ENCODE assay signal across 11 cellular contexts in the genomic region with DNA sequence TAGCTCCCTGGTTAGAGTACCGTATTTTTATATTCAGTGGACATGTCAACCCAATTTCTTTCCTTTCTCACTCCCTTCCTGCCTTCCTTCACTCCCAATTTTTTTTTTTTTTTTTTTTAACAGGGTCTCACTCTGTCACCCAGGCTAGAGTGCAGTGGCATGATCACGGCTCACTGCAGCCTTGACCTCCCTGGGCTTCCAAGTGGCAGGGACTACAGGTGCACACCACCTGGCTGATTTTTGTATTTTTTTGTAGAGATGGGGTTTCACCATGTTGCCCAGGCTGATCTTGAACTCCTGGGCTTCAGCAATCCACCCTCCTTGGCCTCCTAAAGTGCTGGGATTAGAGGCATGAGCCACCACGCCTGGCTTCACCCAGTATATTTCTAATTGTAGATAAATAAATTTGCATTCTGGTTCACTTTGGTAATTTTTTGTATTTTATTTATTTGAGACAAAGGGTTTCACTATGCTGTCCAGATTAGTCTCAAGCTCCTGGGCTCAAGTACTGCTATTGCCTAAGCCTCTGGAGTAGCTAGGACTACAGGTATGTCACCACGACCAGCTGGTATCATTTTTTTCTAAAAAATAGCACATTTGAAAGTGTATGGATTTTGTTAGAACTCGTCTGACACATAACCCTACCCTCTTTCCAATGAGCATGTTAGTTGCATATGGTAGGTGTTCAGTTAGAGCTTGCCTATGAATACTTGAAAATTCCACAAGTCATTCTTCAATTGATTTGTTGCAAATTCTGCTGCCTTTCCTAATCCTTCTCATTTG. TPM values are rescaled to one million over a fixed set of nuclear protein-coding genes. Genes with fewer than 3 reads are reported as not detected.
DNase-seq lines count a peak whose midpoint lies in the region; ATAC-seq and TF ChIP-seq lines count a peak whose summit lies in the region.
"Had no signal": no experiment of that assay in that cellular context is flagged by ENCODE, and none has a peak within 500 bp of the region (broad histone marks: within the 10 kb centered on the region; RNA-seq: fewer than 3 reads in every experiment).

No MANE protein-coding gene starts in this region.

- 59% methylated on average over 5 of the region's 5 CpGs for WGBS in SK-N-SH (ENCODE audit: low lambda C conversion rate)
- WGBS in right cardiac atrium: 62% methylated on average over 5 of the region's 5 CpGs

- no peak overlapping the region for H2AFZ ChIP-seq in SK-N-SH (ENCODE audit: low read depth)

- no peak overlapping the region for H3K9ac ChIP-seq in SK-N-SH

- H3K27ac ChIP-seq in SK-N-SH (ENCODE audit: low read depth in 2 of 2, low read length in 1 of 2) (peak overlapping the region in 1 of 2 experiments; percentile 34; a peak in 2 of 4 replicates), right cardiac atrium (ENCODE audit: low read length) (no peak overlapping the region), gastrocnemius medialis (peak overlapping the region; percentile 47 to 69 (median 54))

- H4K20me1 ChIP-seq in SK-N-SH (ENCODE audit: insufficient read depth): peaks cover 53% of the 10 kb centered on the region

- TF ChIP-seq CTCF in SK-N-SH (IDR thresholded peaks at IDR 0.05) (no peak), gastrocnemius medialis (IDR thresholded peaks at IDR 0.05 in 4 of 5, conservative IDR thresholded peaks at IDR 0.05 in 1 of 5) (no peak)

- no peak for TF ChIP-seq POLR2A in gastrocnemius medialis (IDR thresholded peaks at IDR 0.05)

- peak; percentile 32 to 49 for ATAC-seq in right cardiac atrium
- peak in 1 of 2 donors; percentile 53 for ATAC-seq in gastrocnemius medialis
- ATAC-seq: activated T-cell treated with anti-CD3 and anti-CD28 coated beads, Interleukin-2, amount 50 U/mL, for 4 hours had no signal

- intact Hi-C loops in right cardiac atrium (cut with DNase I): loop anchor here in 1 of 4 donors (10.0 kb wide), 1 partner anchor 318 kb away; no protein-coding TSS in a partner anchor
- intact Hi-C loops in gastrocnemius medialis (cut with DNase I; ENCODE audit: low total_unique reads): no loop called here

- H3K79me2 ChIP-seq in SK-N-SH (ENCODE audit: insufficient read depth): 0 out of 2 replicates have a peak, but pooled peaks cover 7% of the 10 kb centered on the region

- DNase-seq in NCI-H2171 treated with DMSO at 0.1 percent for 48 hours (lab: John Stamatoyannopoulos, UW) (peak; percentile 6), NCI-H2171 (lab: John Stamatoyannopoulos, UW) (no peak), SK-N-SH (no peak), right cardiac atrium (no peak), gastrocnemius medialis (no peak), mesenteric fat pad (ENCODE audit: low spot score) (no peak), T1000 (lab: John Stamatoyannopoulos, UW) (no peak), T-helper 2 cell (no peak)
- DNase-seq: activated T-cell treated with anti-CD3 and anti-CD28 coated beads, Interleukin-2, amount 50 U/mL, for 4 hours; hippocampal formation; NCI-H446 treated with DMSO at 0.1 percent for 48 hours had no signal

- no peak overlapping the region for H3K4me2 ChIP-seq in SK-N-SH

- no peak for TF ChIP-seq RAD21 in SK-N-SH (IDR thresholded peaks at IDR 0.05; ENCODE audit: low read length)

- H3K27me3 ChIP-seq in SK-N-SH (ENCODE audit: insufficient read depth): no peaks in the 10 kb centered on the region
- no peaks in the 10 kb centered on the region for H3K27me3 ChIP-seq in right cardiac atrium (ENCODE audit: control insufficient read depth, insufficient read depth)
- no peaks in the 10 kb centered on the region for H3K27me3 ChIP-seq in gastrocnemius medialis

- in situ Hi-C loops in gastrocnemius medialis (cut with MboI; ENCODE audit: low sequenced_read_pairs in 4 of 4): loop anchor here in 3 of 4 donors (10.0 to 25.0 kb wide), 3 partner anchors 305 to 568 kb away; a partner anchor contains a TSS

- POLR2A ChIA-PET in SK-N-SH (lab: Yijun Ruan, JAX): interaction anchor here (1.0 to 1.1 kb wide), 2 partner anchors 15 to 305 kb away, joined by 3 read pairs; no protein-coding TSS in a partner anchor

- H3K9me2 ChIP-seq in SK-N-SH: no peaks in the 10 kb centered on the region

- CTCF ChIA-PET in SK-N-SH (lab: Yijun Ruan, JAX): interaction anchor here (1.0 to 1.5 kb wide), 4 partner anchors 8 to 305 kb away, joined by 3 to 6 read pairs (median 4); no protein-coding TSS in a partner anchor

- no peak overlapping the region for H3K4me3 ChIP-seq in SK-N-SH (ENCODE audit: low read depth in 2 of 2, low read length in 1 of 2)
- no peak overlapping the region for H3K4me3 ChIP-seq in right cardiac atrium (ENCODE audit: low read length)
- H3K4me3 ChIP-seq in gastrocnemius medialis: no peak overlapping the region

- no peak for TF ChIP-seq EP300 in SK-N-SH (IDR thresholded peaks at IDR 0.05; ENCODE audit: borderline replicate concordance in 1 of 2, low read depth in 1 of 2, low read length in 1 of 2)

- H3K9me3 ChIP-seq in SK-N-SH: no peaks in the 10 kb centered on the region
- H3K9me3 ChIP-seq in right cardiac atrium (ENCODE audit: control insufficient read depth, low read length): no peaks in the 10 kb centered on the region
- no peaks in the 10 kb centered on the region for H3K9me3 ChIP-seq in gastrocnemius medialis

- peaks cover 65% of the 10 kb centered on the region for H3F3A ChIP-seq in SK-N-SH (replicated peaks; ENCODE audit: insufficient read depth)

- H3K36me3 ChIP-seq in SK-N-SH (replicated peaks in 1 of 2; ENCODE audit: control insufficient read depth in 1 of 2, insufficient read depth in 2 of 2, low read length in 1 of 2) (peaks cover 32 to 36% of the 10 kb centered on the region in 2 experiments), gastrocnemius medialis (peaks cover 4 to 28% of the 10 kb centered on the region in 2 donors)

- no peaks in the 10 kb centered on the region; a peak in 1 of 4 replicates for H3K4me1 ChIP-seq in SK-N-SH (ENCODE audit: control insufficient read depth in 1 of 2, insufficient read depth in 2 of 2, low read depth in 1 of 2, low read length in 1 of 2)
- peaks cover 2% of the 10 kb centered on the region for H3K4me1 ChIP-seq in right cardiac atrium (ENCODE audit: control insufficient read depth, insufficient read depth, low read length)
- H3K4me1 ChIP-seq in gastrocnemius medialis: peaks cover 10 to 21% of the 10 kb centered on the region in 2 donors

TF ChIP-seq in SK-N-SH, 30 proteins besides CTCF, POLR2A, EP300 and RAD21 (continues in another document):
- TF ChIP-seq, protein P1, sequence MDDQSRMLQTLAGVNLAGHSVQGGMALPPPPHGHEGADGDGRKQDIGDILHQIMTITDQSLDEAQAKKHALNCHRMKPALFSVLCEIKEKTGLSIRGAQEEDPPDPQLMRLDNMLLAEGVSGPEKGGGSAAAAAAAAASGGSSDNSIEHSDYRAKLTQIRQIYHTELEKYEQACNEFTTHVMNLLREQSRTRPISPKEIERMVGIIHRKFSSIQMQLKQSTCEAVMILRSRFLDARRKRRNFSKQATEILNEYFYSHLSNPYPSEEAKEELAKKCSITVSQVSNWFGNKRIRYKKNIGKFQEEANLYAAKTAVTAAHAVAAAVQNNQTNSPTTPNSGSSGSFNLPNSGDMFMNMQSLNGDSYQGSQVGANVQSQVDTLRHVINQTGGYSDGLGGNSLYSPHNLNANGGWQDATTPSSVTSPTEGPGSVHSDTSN (IDR thresholded peaks at IDR 0.05): peak; percentile 23; the same call in 1 of the 2 replicates
- TF ChIP-seq GATA2 (CRISPR knock-in tag; IDR thresholded peaks at IDR 0.05): no peak
- no peak for TF ChIP-seq TAF1 (IDR thresholded peaks at IDR 0.05; ENCODE audit: borderline replicate concordance, low read depth, low read length)
- TF ChIP-seq ELF1 (IDR thresholded peaks at IDR 0.05): no peak; the same call in 1 of the 2 replicates
- TF ChIP-seq GABPA (IDR thresholded peaks at IDR 0.05; ENCODE audit: low read depth): 0 out of 2 replicates have a peak, but pooled peaks have one; percentile 12
- TF ChIP-seq, protein P2, sequence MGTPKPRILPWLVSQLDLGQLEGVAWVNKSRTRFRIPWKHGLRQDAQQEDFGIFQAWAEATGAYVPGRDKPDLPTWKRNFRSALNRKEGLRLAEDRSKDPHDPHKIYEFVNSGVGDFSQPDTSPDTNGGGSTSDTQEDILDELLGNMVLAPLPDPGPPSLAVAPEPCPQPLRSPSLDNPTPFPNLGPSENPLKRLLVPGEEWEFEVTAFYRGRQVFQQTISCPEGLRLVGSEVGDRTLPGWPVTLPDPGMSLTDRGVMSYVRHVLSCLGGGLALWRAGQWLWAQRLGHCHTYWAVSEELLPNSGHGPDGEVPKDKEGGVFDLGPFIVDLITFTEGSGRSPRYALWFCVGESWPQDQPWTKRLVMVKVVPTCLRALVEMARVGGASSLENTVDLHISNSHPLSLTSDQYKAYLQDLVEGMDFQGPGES (IDR thresholded peaks at IDR 0.05; ENCODE audit: low read depth, low read length): no peak
- TF ChIP-seq NFIC (IDR thresholded peaks at IDR 0.05; ENCODE audit: borderline replicate concordance): no peak
- no peak for TF ChIP-seq POLR2AphosphoS5 (IDR thresholded peaks at IDR 0.05; ENCODE audit: low read depth, low read length)
- TF ChIP-seq, protein P3, sequence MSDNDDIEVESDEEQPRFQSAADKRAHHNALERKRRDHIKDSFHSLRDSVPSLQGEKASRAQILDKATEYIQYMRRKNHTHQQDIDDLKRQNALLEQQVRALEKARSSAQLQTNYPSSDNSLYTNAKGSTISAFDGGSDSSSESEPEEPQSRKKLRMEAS (IDR thresholded peaks at IDR 0.05; ENCODE audit: low read depth): no peak
- TF ChIP-seq RFX5 (IDR thresholded peaks at IDR 0.05; ENCODE audit: low read length): no peak
- TF ChIP-seq MXI1 (IDR thresholded peaks at IDR 0.05; ENCODE audit: low read depth, low read length): no peak
- TF ChIP-seq CHD2 (IDR thresholded peaks at IDR 0.05; ENCODE audit: low read length, partially characterized antibody): peak; percentile 30
- TF ChIP-seq JUND (IDR thresholded peaks at IDR 0.05): peak; percentile 17; the same call in 1 of the 2 replicates
- TF ChIP-seq SIN3A (IDR thresholded peaks at IDR 0.05; ENCODE audit: borderline replicate concordance, low read depth, low read length): no peak
- no peak for TF ChIP-seq FOXJ3 (CRISPR knock-in tag; IDR thresholded peaks at IDR 0.05)
- no peak for TF ChIP-seq YY1 (IDR thresholded peaks at IDR 0.05; ENCODE audit: low read depth)
- no peak for TF ChIP-seq NRF1 (IDR thresholded peaks at IDR 0.05; ENCODE audit: low read depth, low read length)
- TF ChIP-seq MEF2A (IDR thresholded peaks at IDR 0.05; ENCODE audit: borderline replicate concordance, low read depth): no peak
- no peak for TF ChIP-seq EZH2phosphoT487 (IDR thresholded peaks at IDR 0.05; ENCODE audit: borderline replicate concordance, low read depth)

RNA-seq across cellular contexts. Expression of a gene that starts 15.7 kb away (rescaled TPM):
- polyA plus RNA-seq in SK-N-SH (2012; rRNA removed): 135 and 191 TPM in 2 replicates
- 133 and 142 TPM in 2 replicates for polyA plus RNA-seq in SK-N-SH (2012; cell fraction: cytosol; rRNA removed)
- 395 and 464 TPM in 2 replicates for polyA plus RNA-seq in SK-N-SH (2012; cell fraction: nucleus; rRNA removed)
- 100 to 1,000 TPM in 3 of 4 donors, 10 to 100 TPM in 1; 87.3 to 143 (median 115) TPM for total RNA-seq in right cardiac atrium
- polyA plus RNA-seq in right cardiac atrium: 69.5 TPM
- total RNA-seq in gastrocnemius medialis: 100 to 1,000 TPM; 260 to 853 (median 400) TPM
- total RNA-seq in mesenteric fat pad: 248 TPM
